Comparison of ENCODE assay signal across 1 cellular context in genomic region chr11:66907751-66908173, GRCh38.
TF ChIP-seq lines count a peak whose summit lies in the region.

No MANE protein-coding gene starts in this region.

TF ChIP-seq in HepG2, 621 proteins besides CTCF, POLR2A, EP300 and RAD21 (continued from another document and continues in another):
- TF ChIP-seq SP4 (CRISPR knock-in tag; IDR thresholded peaks at IDR 0.05) (no peak), TOE1 (CRISPR knock-in tag; IDR thresholded peaks at IDR 0.05) (no peak), ZNF513 (CRISPR knock-in tag; conservative IDR thresholded peaks at IDR 0.05) (no peak), ELF3 (CRISPR knock-in tag; IDR thresholded peaks at IDR 0.05) (0 out of 2 replicates have a peak, but pooled peaks have one; percentile 20), POGK (CRISPR knock-in tag; conservative IDR thresholded peaks at IDR 0.05) (0 out of 2 replicates have a peak, but pooled peaks have one; percentile 8), ZNF253 (CRISPR knock-in tag; IDR thresholded peaks at IDR 0.05; ENCODE audit: borderline replicate concordance) (no peak), GATA4 (IDR thresholded peaks at IDR 0.05; ENCODE audit: borderline replicate concordance, low read depth) (no peak), THYN1 (CRISPR knock-in tag; IDR thresholded peaks at IDR 0.05; ENCODE audit: borderline replicate concordance, low read depth) (no peak), KDM5A (IDR thresholded peaks at IDR 0.05; ENCODE audit: borderline replicate concordance, low read length) (no peak), GMEB1 (CRISPR knock-in tag; IDR thresholded peaks at IDR 0.05; ENCODE audit: borderline replicate concordance) (peak; percentile 37; the same call in 1 of the 2 replicates), ZNF704 (CRISPR knock-in tag; IDR thresholded peaks at IDR 0.05; ENCODE audit: borderline replicate concordance) (no peak), ZKSCAN8 (CRISPR knock-in tag; IDR thresholded peaks at IDR 0.05; ENCODE audit: borderline replicate concordance) (no peak), CAMTA2 (CRISPR knock-in tag; IDR thresholded peaks at IDR 0.05; ENCODE audit: borderline replicate concordance) (no peak), ELF4 (CRISPR knock-in tag; IDR thresholded peaks at IDR 0.05; ENCODE audit: borderline replicate concordance) (no peak), MLX (CRISPR knock-in tag; IDR thresholded peaks at IDR 0.05) (no peak), PAX8 (CRISPR knock-in tag; IDR thresholded peaks at IDR 0.05; ENCODE audit: borderline replicate concordance) (no peak), REL (CRISPR knock-in tag; conservative IDR thresholded peaks at IDR 0.05) (no peak), LRRFIP1 (CRISPR knock-in tag; conservative IDR thresholded peaks at IDR 0.05) (no peak), ZNF232 (CRISPR knock-in tag; IDR thresholded peaks at IDR 0.05; ENCODE audit: borderline replicate concordance) (no peak), CREBL2 (CRISPR knock-in tag; IDR thresholded peaks at IDR 0.05; ENCODE audit: borderline replicate concordance) (no peak), ZNF354B (CRISPR knock-in tag; IDR thresholded peaks at IDR 0.05) (0 out of 2 replicates have a peak, but pooled peaks have one; percentile 27), MAF1 (CRISPR knock-in tag; IDR thresholded peaks at IDR 0.05; ENCODE audit: borderline replicate concordance) (no peak), SCMH1 (CRISPR knock-in tag; IDR thresholded peaks at IDR 0.05; ENCODE audit: borderline replicate concordance) (no peak), ZNF615 (CRISPR knock-in tag; IDR thresholded peaks at IDR 0.05; ENCODE audit: borderline replicate concordance) (no peak), MEIS2 (CRISPR knock-in tag; IDR thresholded peaks at IDR 0.05) (peak; percentile 50; the same call in 1 of the 2 replicates), ZNF781 (CRISPR knock-in tag; IDR thresholded peaks at IDR 0.05; ENCODE audit: borderline replicate concordance, not compliant biosample characterization) (no peak), PRDM4 (CRISPR knock-in tag; IDR thresholded peaks at IDR 0.05; ENCODE audit: borderline replicate concordance) (no peak), ZMYM3 (CRISPR knock-in tag; IDR thresholded peaks at IDR 0.05) (0 out of 2 replicates have a peak, but pooled peaks have one; percentile 19), TAF15 (IDR thresholded peaks at IDR 0.05; ENCODE audit: low read depth, low read length, poor library complexity, severe bottlenecking) (no peak), ZSCAN25 (CRISPR knock-in tag; IDR thresholded peaks at IDR 0.05) (peak; percentile 69; the same call in 1 of the 2 replicates), ZNF564 (CRISPR knock-in tag; IDR thresholded peaks at IDR 0.05) (no peak), ZNF180 (CRISPR knock-in tag; IDR thresholded peaks at IDR 0.05; ENCODE audit: borderline replicate concordance, low read depth) (no peak), KAT7 (CRISPR knock-in tag; IDR thresholded peaks at IDR 0.05; ENCODE audit: borderline replicate concordance) (no peak), FOXP4 (CRISPR knock-in tag; IDR thresholded peaks at IDR 0.05) (peak; percentile 72), BCL6 (CRISPR knock-in tag; IDR thresholded peaks at IDR 0.05) (peak; percentile 79), ZNF501 (CRISPR knock-in tag; IDR thresholded peaks at IDR 0.05) (no peak), TRIM24 (CRISPR knock-in tag; IDR thresholded peaks at IDR 0.05) (no peak), ZNF552 (CRISPR knock-in tag; IDR thresholded peaks at IDR 0.05; ENCODE audit: borderline replicate concordance) (no peak), NCOA1 (CRISPR knock-in tag; IDR thresholded peaks at IDR 0.05) (no peak), PPARG (CRISPR knock-in tag; conservative IDR thresholded peaks at IDR 0.05) (peak; percentile 99), GABPA (IDR thresholded peaks at IDR 0.05; ENCODE audit: low read depth, low read length) (no peak), GABPA (CRISPR knock-in tag; IDR thresholded peaks at IDR 0.05; ENCODE audit: low read depth) (no peak), EZH2 (conservative IDR thresholded peaks at IDR 0.05; ENCODE audit: low read depth, low read length) (no peak), MED13 (CRISPR knock-in tag; IDR thresholded peaks at IDR 0.05) (no peak), ARID3A (IDR thresholded peaks at IDR 0.05; ENCODE audit: low read depth, low read length) (no peak), ZNF580 (CRISPR knock-in tag; IDR thresholded peaks at IDR 0.05; ENCODE audit: borderline replicate concordance, low read depth) (no peak), MLLT10 (CRISPR knock-in tag; IDR thresholded peaks at IDR 0.05) (no peak), CREB1 (IDR thresholded peaks at IDR 0.05) (no peak), CREB1 (CRISPR knock-in tag; IDR thresholded peaks at IDR 0.05) (0 out of 2 replicates have a peak, but pooled peaks have one; percentile 40)
